Comparison of ENCODE assay signal across 8 cellular contexts in genomic region chr11:8099291-8099899, GRCh38. TPM values are rescaled to one million over a fixed set of nuclear protein-coding genes. Genes with fewer than 3 reads are reported as not detected.
DNase-seq lines count a peak whose midpoint lies in the region; ATAC-seq, FAIRE-seq and TF ChIP-seq lines count a peak whose summit lies in the region.

No MANE protein-coding gene starts in this region.

- H3K9me3 ChIP-seq in Peyer's patch (no peaks in the 10 kb centered on the region), pancreas (no peaks in the 10 kb centered on the region), upper lobe of left lung (no peaks in the 10 kb centered on the region)

- TF ChIP-seq CTCF in Peyer's patch (IDR thresholded peaks at IDR 0.05) (peak in 5 of 6 experiments; percentile 25 to 91 (median 86)), foreskin keratinocyte (conservative IDR thresholded peaks at IDR 0.05) (peak; percentile 88), pancreas (IDR thresholded peaks at IDR 0.05) (peak; percentile 61 to 77 (median 72)), upper lobe of left lung (IDR thresholded peaks at IDR 0.05) (peak; percentile 54 to 76 (median 69))

- no peaks in the 10 kb centered on the region for H3K36me3 Mint-ChIP-seq in activated T-helper 2 cell treated with anti-CD3 and anti-CD28 coated beads, Interferon-gamma antibody, Interleukin-2, Interleukin-4, amounts not matched to agents 10 μg/mL and 5 μg/mL and 100 μg/mL, durations not matched to agents 14 hours and 24 hours and 36 hours (ENCODE audit: low read depth)

- DNase-seq in SKM-1 treated with dmso at 0.1 percent for 144 hours (lab: John Stamatoyannopoulos, UW; ENCODE audit: unreplicated experiment) (peak; percentile 33), SKM-1 (lab: John Stamatoyannopoulos, UW; ENCODE audit: unreplicated experiment) (no peak), Peyer's patch (peak; percentile 67 to 93 (median 78)), foreskin keratinocyte (peak; percentile 15 to 55), pancreas (peak in 5 of 6 donors; percentile 32 to 87 (median 65)), upper lobe of left lung (peak in 1 of 2 donors; percentile 57)
- DNase-seq in activated T-helper 2 cell treated with anti-CD3 and anti-CD28 coated beads, Interferon-gamma antibody, Interleukin-2, Interleukin-4, amounts not matched to agents 10 μg/mL and 5 μg/mL and 100 μg/mL, durations not matched to agents 14 hours and 24 hours and 36 hours (ENCODE audit: low spot score): peak; percentile 47

- 36 to 38% methylated on average over 3 of the region's 3 CpGs for WGBS in pancreas, 2 donors
- WGBS in upper lobe of left lung, 2 donors: 35 to 47% methylated on average over 3 of the region's 3 CpGs

- H3K27me3 ChIP-seq in Peyer's patch: no peaks in the 10 kb centered on the region
- no peaks in the 10 kb centered on the region for H3K27me3 ChIP-seq in foreskin keratinocyte
- H3K27me3 ChIP-seq in pancreas: no peaks in the 10 kb centered on the region
- no peaks in the 10 kb centered on the region for H3K27me3 ChIP-seq in upper lobe of left lung

- H3K36me3 ChIP-seq in Peyer's patch: peaks cover 0 to 9% (median 0%) of the 10 kb centered on the region in 3 donors
- peaks cover 0 to 3% (median 0%) of the 10 kb centered on the region in 3 donors for H3K36me3 ChIP-seq in pancreas
- H3K36me3 ChIP-seq in upper lobe of left lung: peaks cover 0 to 45% (median 7%) of the 10 kb centered on the region in 4 donors

- no peaks in the 10 kb centered on the region for H3K9me3 Mint-ChIP-seq in activated T-helper 2 cell treated with anti-CD3 and anti-CD28 coated beads, Interferon-gamma antibody, Interleukin-2, Interleukin-4, amounts not matched to agents 10 μg/mL and 5 μg/mL and 100 μg/mL, durations not matched to agents 14 hours and 24 hours and 36 hours

- H3K27me3 Mint-ChIP-seq in activated T-helper 2 cell treated with anti-CD3 and anti-CD28 coated beads, Interferon-gamma antibody, Interleukin-2, Interleukin-4, amounts not matched to agents 10 μg/mL and 5 μg/mL and 100 μg/mL, durations not matched to agents 14 hours and 24 hours and 36 hours (ENCODE audit: low read depth): no peaks in the 10 kb centered on the region

- H3K27ac ChIP-seq in Peyer's patch (no peak overlapping the region), foreskin keratinocyte (no peak overlapping the region), pancreas (no peak overlapping the region), upper lobe of left lung (no peak overlapping the region)

- no peak overlapping the region for H3K4me3 Mint-ChIP-seq in activated T-helper 2 cell treated with anti-CD3 and anti-CD28 coated beads, Interferon-gamma antibody, Interleukin-2, Interleukin-4, amounts not matched to agents 10 μg/mL and 5 μg/mL and 100 μg/mL, durations not matched to agents 14 hours and 24 hours and 36 hours (ENCODE audit: low read depth)

- H3K27ac Mint-ChIP-seq in activated T-helper 2 cell treated with anti-CD3 and anti-CD28 coated beads, Interferon-gamma antibody, Interleukin-2, Interleukin-4, amounts not matched to agents 10 μg/mL and 5 μg/mL and 100 μg/mL, durations not matched to agents 14 hours and 24 hours and 36 hours: no peak overlapping the region

- no peak for TF ChIP-seq EP300 in upper lobe of left lung (IDR thresholded peaks at IDR 0.05)

- TF ChIP-seq POLR2A in Peyer's patch (IDR thresholded peaks at IDR 0.05) (no peak), upper lobe of left lung (IDR thresholded peaks at IDR 0.05) (no peak)

- ATAC-seq in HG03469 (IDR thresholded peaks at IDR 0.05; ENCODE audit: unreplicated experiment): peak; percentile 54
- peak; percentile 69 for ATAC-seq in foreskin keratinocyte
- peak; percentile 67 to 92 (median 84) for ATAC-seq in pancreas
- ATAC-seq in upper lobe of left lung (ENCODE audit: low FRiP score in 2 of 2): peak in 1 of 2 donors; percentile 64

- H3K4me3 ChIP-seq in Peyer's patch: no peak overlapping the region
- no peak overlapping the region for H3K4me3 ChIP-seq in pancreas
- H3K4me3 ChIP-seq in upper lobe of left lung: no peak overlapping the region

- no peaks in the 10 kb centered on the region for H3K4me1 Mint-ChIP-seq in activated T-helper 2 cell treated with anti-CD3 and anti-CD28 coated beads, Interferon-gamma antibody, Interleukin-2, Interleukin-4, amounts not matched to agents 10 μg/mL and 5 μg/mL and 100 μg/mL, durations not matched to agents 14 hours and 24 hours and 36 hours (ENCODE audit: low read depth)

- intact Hi-C loops in activated T-helper 2 cell treated with anti-CD3 and anti-CD28 coated beads, Interferon-gamma antibody, Interleukin-2, Interleukin-4, amounts not matched to agents 10 μg/mL and 5 μg/mL and 100 μg/mL, durations not matched to agents 14 hours and 24 hours and 36 hours (cut with micrococcal nuclease): loop anchor here (1.0 kb wide), 3 partner anchors 66 to 207 kb away; no protein-coding TSS in a partner anchor
- intact Hi-C loops in pancreas (cut with DNase I): no loop called here

- FAIRE-seq in pancreas (lab: Jason Lieb, UNC): peak; percentile 75

- H3K4me1 ChIP-seq in Peyer's patch (no peaks in the 10 kb centered on the region), foreskin keratinocyte (no peaks in the 10 kb centered on the region), pancreas (no peaks in the 10 kb centered on the region), upper lobe of left lung (no peaks in the 10 kb centered on the region)

RNA-seq across cellular contexts. Expression of gene TUB, which starts 18.4 kb away (rescaled TPM):
- 10 to 100 TPM in 1 of 4 donors, 1 to 10 TPM in 2, under 1 TPM in 1; 0.18 to 11.6 (median 2.4) TPM for total RNA-seq in Peyer's patch
- total RNA-seq in activated T-helper 2 cell treated with anti-CD3 and anti-CD28 coated beads, Interferon-gamma antibody, Interleukin-2, Interleukin-4, amounts not matched to agents 10 μg/mL and 5 μg/mL and 100 μg/mL, durations not matched to agents 14 hours and 24 hours and 36 hours: 0.50 and 0.55 TPM in 2 replicates
- total RNA-seq in foreskin keratinocyte: 2.4 and 2.5 TPM in 2 replicates
- polyA plus RNA-seq in foreskin keratinocyte: 0.48 and 0.70 TPM in 2 replicates
- total RNA-seq in pancreas: 1 to 10 TPM in 5 of 6 donors, under 1 TPM in 1; 0.83 to 2.2 (median 1.6) TPM
- polyA plus RNA-seq in pancreas: 1 to 10 TPM in 1 of 2 donors, under 1 TPM in 1; 0.68 to 1.3 TPM
- total RNA-seq in upper lobe of left lung: 1 to 10 TPM; 2.6 to 9.1 (median 4.4) TPM
